Comparison of ENCODE assay signal across 1 cellular context in the genomic region with DNA sequence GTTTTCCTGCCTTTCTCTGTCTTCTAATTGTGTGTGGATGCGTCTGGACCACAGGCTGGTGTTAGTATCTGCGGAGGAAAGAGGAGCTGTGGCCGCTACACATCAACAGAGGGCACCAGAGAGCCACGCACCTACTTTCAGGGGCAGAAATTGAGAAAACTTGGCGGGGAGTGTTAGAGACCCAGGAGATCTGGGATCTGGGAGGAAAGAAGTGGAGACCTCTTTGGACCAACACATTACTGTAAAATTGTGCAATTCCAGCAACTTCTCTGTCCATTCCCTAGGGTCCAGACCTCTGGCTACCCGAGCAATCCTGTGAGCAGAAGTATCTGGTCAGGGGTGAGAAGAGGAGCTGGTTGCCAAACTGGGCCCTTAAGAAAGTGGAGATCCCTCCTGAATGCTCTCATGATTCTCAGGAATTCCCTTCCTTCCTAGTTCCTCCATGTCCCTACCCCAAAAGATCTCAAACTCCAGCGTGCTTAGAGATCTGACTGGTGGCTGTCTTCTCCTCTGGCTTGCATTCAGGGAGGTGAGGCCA.
TF ChIP-seq lines count a peak whose summit lies in the region.

No MANE protein-coding gene starts in this region.

TF ChIP-seq in H1, 55 proteins besides CTCF, POLR2A, EP300 and RAD21:
- TF ChIP-seq CEBPB (IDR thresholded peaks at IDR 0.05; ENCODE audit: low read depth, low read length) (0 out of 2 replicates have a peak, but pooled peaks have one; percentile 27), TAF1 (IDR thresholded peaks at IDR 0.05; ENCODE audit: low read depth, low read length) (no peak), TEAD4 (IDR thresholded peaks at IDR 0.05; ENCODE audit: low read depth, low read length) (no peak), SP2 (IDR thresholded peaks at IDR 0.05; ENCODE audit: low read length) (no peak), SUZ12 (IDR thresholded peaks at IDR 0.05; ENCODE audit: low read length) (no peak), POLR2AphosphoS5 (IDR thresholded peaks at IDR 0.05; ENCODE audit: low read depth, low read length) (no peak)
- TF ChIP-seq, protein P1, sequence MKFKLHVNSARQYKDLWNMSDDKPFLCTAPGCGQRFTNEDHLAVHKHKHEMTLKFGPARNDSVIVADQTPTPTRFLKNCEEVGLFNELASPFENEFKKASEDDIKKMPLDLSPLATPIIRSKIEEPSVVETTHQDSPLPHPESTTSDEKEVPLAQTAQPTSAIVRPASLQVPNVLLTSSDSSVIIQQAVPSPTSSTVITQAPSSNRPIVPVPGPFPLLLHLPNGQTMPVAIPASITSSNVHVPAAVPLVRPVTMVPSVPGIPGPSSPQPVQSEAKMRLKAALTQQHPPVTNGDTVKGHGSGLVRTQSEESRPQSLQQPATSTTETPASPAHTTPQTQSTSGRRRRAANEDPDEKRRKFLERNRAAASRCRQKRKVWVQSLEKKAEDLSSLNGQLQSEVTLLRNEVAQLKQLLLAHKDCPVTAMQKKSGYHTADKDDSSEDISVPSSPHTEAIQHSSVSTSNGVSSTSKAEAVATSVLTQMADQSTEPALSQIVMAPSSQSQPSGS (IDR thresholded peaks at IDR 0.05; ENCODE audit: low read length), result no peak
